24 cellular contexts compared by ENCODE assay signal in genomic region chr7:98722402-98722801, GRCh38.
"Had no signal": no experiment of that assay in that cellular context is flagged by ENCODE, and none has a peak within 500 bp of the region (broad histone marks: within the 10 kb centered on the region; RNA-seq: fewer than 3 reads in every experiment).

No MANE protein-coding gene starts in this region.

- H3K9me3 ChIP-seq: lower lobe of right lung, pancreas, prostate gland, spleen, tibial nerve, vagina had no signal

- ATAC-seq: left cardiac atrium; left lobe of liver; lower lobe of right lung; naive thymus-derived CD8-positive, alpha-beta T cell; pancreas; right cardiac atrium; sciatic nerve; stimulated activated memory B cell treated with anti-CD40 and anti-IgM and Interleukin-4, amounts not matched to agents 10 μg/mL and 1 μg/mL and 100 μg/mL, for 72 hours; stimulated activated naive CD8-positive, alpha-beta T cell treated with anti-CD3 and anti-CD28 coated beads, Interleukin-15, amount 100 ng/mL, for 72 hours had no signal

- H3K4me1 ChIP-seq: lower lobe of right lung, pancreas, prostate gland, spleen, tibial nerve, vagina had no signal

- H3K27ac ChIP-seq: lower lobe of right lung, pancreas, prostate gland, spleen, tibial nerve, vagina had no signal

- DNase-seq: hippocampal formation; kidney glomerular epithelial cell; left cardiac atrium; lower lobe of right lung; mammary epithelial cell; mesenchymal stem cell; naive thymus-derived CD8-positive, alpha-beta T cell; nucleus accumbens; pancreas; retina; right cardiac atrium; spleen; stimulated activated CD4-positive, alpha-beta T cell treated with anti-CD3 and anti-CD28 coated beads, Interleukin-2, amount 100 ng/mL, for 48 hours; stimulated activated CD4-positive, alpha-beta T cell treated with anti-CD3 and anti-CD28 coated beads, Interleukin-4, amount 100 ng/mL, for 4 hours; stimulated activated CD8-positive, alpha-beta memory T cell treated with anti-CD3 and anti-CD28 coated beads, Interleukin-4, amount 100 ng/mL, for 48 hours; stimulated activated naive CD4-positive, alpha-beta T cell treated with Interleukin-2 at 50 U/mL for 16 hours; stimulated activated naive CD8-positive, alpha-beta T cell treated with anti-CD3 and anti-CD28 coated beads, Interleukin-15, amount 100 ng/mL, for 72 hours; substantia nigra had no signal

- H3K4me3 ChIP-seq: lower lobe of right lung, pancreas, prostate gland, spleen, tibial nerve, vagina had no signal

- H3K36me3 ChIP-seq: lower lobe of right lung, pancreas, prostate gland, spleen, tibial nerve, vagina had no signal

- H3K27me3 ChIP-seq: pancreas, tibial nerve, vagina had no signal
